In the genomic region with DNA sequence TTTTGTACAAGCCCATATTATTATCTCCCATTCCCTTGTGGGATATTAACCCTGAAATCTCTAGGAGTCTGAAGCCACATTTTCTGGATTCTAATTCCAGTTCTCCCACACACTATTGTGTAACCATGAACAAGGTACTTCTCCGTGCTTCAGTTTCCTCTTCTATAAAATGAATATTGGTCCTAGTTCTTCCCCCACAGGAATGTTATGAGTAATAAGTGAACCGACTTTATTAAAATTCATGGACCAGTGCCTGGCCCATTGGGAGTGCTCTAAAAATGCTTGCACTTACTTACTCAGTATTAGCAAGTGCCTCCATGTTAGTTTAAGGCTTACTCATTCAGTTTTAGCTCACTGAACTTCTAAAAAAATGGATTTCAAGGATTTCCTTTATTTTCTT, we compare ENCODE assay signal across 14 cellular contexts. TPM values are rescaled to one million over a fixed set of nuclear protein-coding genes. Genes with fewer than 3 reads are reported as not detected.
DNase-seq lines count a peak whose midpoint lies in the region; ATAC-seq, FAIRE-seq and TF ChIP-seq lines count a peak whose summit lies in the region.
"Had no signal": no experiment of that assay in that cellular context is flagged by ENCODE, and none has a peak within 500 bp of the region (broad histone marks: within the 10 kb centered on the region; RNA-seq: fewer than 3 reads in every experiment).

No MANE protein-coding gene starts in this region.

- FAIRE-seq in H54 (lab: Jason Lieb, UNC), result peak; percentile 95

- no peaks in the 10 kb centered on the region for H3K4me1 ChIP-seq in upper lobe of right lung
- H3K4me1 ChIP-seq: right atrium auricular region, SJCRH30, uterus had no signal

- no peaks in the 10 kb centered on the region for H3K9me3 ChIP-seq in upper lobe of right lung
- H3K9me3 ChIP-seq: uterus had no signal

- peak; percentile 89 for ATAC-seq in upper lobe of right lung
- ATAC-seq: activated T-cell treated with anti-CD3 and anti-CD28 coated beads, Interleukin-2, amount 50 U/mL, for 4 hours; GM23338 had no signal

- DNase-seq in H54 (ENCODE audit: insufficient read length, low spot score) (peak; percentile 35), amniotic stem cell (lab: John Stamatoyannopoulos, UW) (peak; percentile 50), hepatic stellate cell (ENCODE audit: low spot score) (peak; percentile 65), upper lobe of right lung (no peak), GM19240 (ENCODE audit: insufficient read length, low spot score) (no peak), UCSD-AML1 (lab: John Stamatoyannopoulos, UW; ENCODE audit: unreplicated experiment) (no peak), G401 (ENCODE audit: low spot score) (no peak)
- DNase-seq: activated T-cell treated with anti-CD3 and anti-CD28 coated beads, Interleukin-2, amount 50 U/mL, for 4 hours; central memory CD4-positive, alpha-beta T cell; NCI-H446 treated with DMSO at 0.1 percent for 48 hours; SJCRH30; uterus had no signal

- intact Hi-C loops in upper lobe of right lung (cut with DNase I), result no loop called here

- H3K36me3 ChIP-seq in upper lobe of right lung, result no peaks in the 10 kb centered on the region
- H3K36me3 ChIP-seq: right atrium auricular region, SJCRH30, uterus had no signal

- in situ Hi-C loops in G401 (cut with HindIII; ENCODE audit: low sequenced_read_pairs), result no loop called here

- H3K27ac ChIP-seq in upper lobe of right lung, result peak overlapping the region; percentile 63
- H3K27ac ChIP-seq: right atrium auricular region, SJCRH30, uterus had no signal

- H3K27me3 ChIP-seq in upper lobe of right lung, result no peaks in the 10 kb centered on the region
- H3K27me3 ChIP-seq: right atrium auricular region, SJCRH30, uterus had no signal

- no peak for TF ChIP-seq CTCF in upper lobe of right lung (IDR thresholded peaks at IDR 0.05)

- TF ChIP-seq POLR2A in H54 (IDR thresholded peaks at IDR 0.05; ENCODE audit: low read depth, low read length), result no peak

- H3K4me3 ChIP-seq in upper lobe of right lung, result no peak overlapping the region
- H3K4me3 ChIP-seq: GM23338, right atrium auricular region, SJCRH30, uterus had no signal

RNA-seq across cellular contexts. Expression of a gene that starts 1.4 kb away (rescaled TPM):
- not detected for total RNA-seq in upper lobe of right lung
- total RNA-seq in G401 (2014; rRNA removed; shearing (Covaris generic)), result not detected in 2 replicates
- total RNA-seq: activated T-cell treated with anti-CD3 and anti-CD28 coated beads, Interleukin-2, amount 50 U/mL, for 4 hours; GM23338; right atrium auricular region; SJCRH30; uterus had no signal

Comparison
In these comparisons a context has a peak if more than half of its experiments do, and no peak if none do; other contexts are left out.
1. DNase-seq: peak in H54 (single experiment), amniotic stem cell (single experiment) and hepatic stellate cell (single experiment); none in upper lobe of right lung (single experiment), GM19240 (single experiment), UCSD-AML1 (single experiment) and G401 (single experiment).